In the genomic region with DNA sequence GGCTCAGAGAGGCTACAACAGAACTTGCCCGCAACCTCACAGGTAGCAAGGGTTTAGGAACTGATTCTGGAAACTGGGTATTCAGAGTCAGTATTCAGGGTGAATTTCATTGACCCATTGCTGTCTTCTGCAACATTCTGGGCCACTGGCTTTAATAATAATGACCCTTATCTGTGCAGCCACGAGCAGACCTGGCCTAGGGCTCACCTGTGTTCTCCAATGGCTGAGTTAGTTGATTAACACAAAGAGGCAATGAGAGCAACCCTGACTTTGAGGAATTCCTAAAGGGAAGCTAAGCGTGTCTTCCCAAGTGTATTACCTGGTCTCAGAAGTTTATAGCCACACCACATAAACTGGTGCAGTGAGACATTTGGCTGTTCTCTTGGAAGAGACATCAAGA, we compare ENCODE assay signal across 25 cellular contexts.
"Had no signal": no experiment of that assay in that cellular context is flagged by ENCODE, and none has a peak within 500 bp of the region (broad histone marks: within the 10 kb centered on the region; RNA-seq: fewer than 3 reads in every experiment).

No MANE protein-coding gene starts in this region.

- H3K36me3 ChIP-seq: neutrophil, pancreas, right lobe of liver, sigmoid colon, stomach, thoracic aorta, tibial artery, transverse colon, upper lobe of right lung, uterus had no signal

- H3K4me1 ChIP-seq: pancreas, psoas muscle, right lobe of liver, sigmoid colon, stomach, tibial artery, transverse colon, upper lobe of right lung, uterus had no signal

- H3K27ac ChIP-seq: neutrophil, pancreas, psoas muscle, right lobe of liver, sigmoid colon, stomach, thoracic aorta, tibial artery, transverse colon, upper lobe of right lung, uterus had no signal

- H3K4me3 ChIP-seq: pancreas, psoas muscle, right lobe of liver, sigmoid colon, stomach, thoracic aorta, tibial artery, transverse colon, upper lobe of right lung, uterus had no signal

- ATAC-seq: naive thymus-derived CD8-positive, alpha-beta T cell; natural killer cell treated with Interleukin-12 subunit alpha and Interleukin-12 subunit beta and Interleukin-15 and Interleukin-18, amount 100 ng/mL, for 72 hours; pancreas; psoas muscle; right cardiac atrium; right lobe of liver; stimulated activated effector memory CD8-positive, alpha-beta T cell treated with anti-CD3 and anti-CD28 coated beads, Interleukin-12 subunit alpha, Interleukin-12 subunit beta, amount 100 ng/mL, for 72 hours; stimulated activated naive B cell treated with anti-CD40 and anti-IgM and Interleukin-4, amounts not matched to agents 10 μg/mL and 1 μg/mL and 100 μg/mL, for 72 hours; upper lobe of right lung had no signal

- DNase-seq: naive thymus-derived CD8-positive, alpha-beta T cell; nephron progenitor cell; nucleus accumbens; pancreas; posterior cingulate gyrus; psoas muscle; right cardiac atrium; right lobe of liver; sigmoid colon; small intestine; stimulated activated CD4-positive, alpha-beta T cell treated with anti-CD3 and anti-CD28 coated beads, Interleukin-15, amount 100 ng/mL, for 24 hours; stimulated activated CD4-positive, alpha-beta T cell treated with anti-CD3 and anti-CD28 coated beads, Interleukin-2, amount 100 ng/mL, for 24 hours; stimulated activated CD4-positive, alpha-beta T cell treated with anti-CD3 and anti-CD28 coated beads, Interleukin-2, amount 100 ng/mL, for 48 hours; stimulated activated CD4-positive, alpha-beta T cell treated with anti-CD3 and anti-CD28 coated beads, Interleukin-4, amount 100 ng/mL, for 24 hours; stimulated activated naive B cell treated with anti-CD40 and anti-IgM and Interleukin-4, amounts not matched to agents 10 μg/mL and 1 μg/mL and 100 μg/mL, for 72 hours; stimulated activated naive CD4-positive, alpha-beta T cell treated with Interleukin-2 at 50 U/mL for 16 hours; stomach; tibial artery; transverse colon; upper lobe of right lung; uterus had no signal

- H3K9me3 ChIP-seq: neutrophil, pancreas, psoas muscle, right lobe of liver, sigmoid colon, stomach, thoracic aorta, tibial artery, transverse colon, upper lobe of right lung, uterus had no signal

- H3K27me3 ChIP-seq: neutrophil, pancreas, right lobe of liver, sigmoid colon, stomach, tibial artery, transverse colon, upper lobe of right lung, uterus had no signal
